20 cellular contexts compared by ENCODE assay signal in the genomic region with DNA sequence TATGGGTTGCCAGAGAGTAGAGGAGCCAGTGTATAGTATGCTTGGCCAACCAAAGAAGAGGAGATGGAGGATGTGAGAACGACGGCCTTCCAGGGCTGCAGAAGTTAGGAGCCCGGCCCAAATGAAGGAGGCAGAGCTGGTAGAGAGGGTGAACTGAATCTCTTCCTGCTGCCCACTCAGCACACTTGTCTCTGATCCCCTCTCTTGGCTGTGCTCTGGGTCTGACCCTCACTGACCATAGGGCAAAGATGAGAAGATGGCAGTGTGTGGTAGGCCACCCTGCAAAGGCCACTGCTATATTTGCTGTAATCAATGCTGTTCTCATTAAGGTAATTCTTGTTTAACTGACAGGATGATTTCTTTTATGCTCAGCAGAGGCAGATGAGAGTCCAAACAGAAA.
"Had no signal": no experiment of that assay in that cellular context is flagged by ENCODE, and none has a peak within 500 bp of the region (broad histone marks: within the 10 kb centered on the region; RNA-seq: fewer than 3 reads in every experiment).

No MANE protein-coding gene starts in this region.

- H3K27me3 ChIP-seq: SJSA1 had no signal

- H3K27ac ChIP-seq: SJSA1, SK-N-MC had no signal

- H3K36me3 ChIP-seq: SJSA1 had no signal

- DNase-seq: KBM-7, NCI-H1048, NCI-H1105, NCI-H1417, NCI-H1436 treated with DMSO at 0.1 percent for 48 hours, NCI-H1694, NCI-H187 treated with DMSO at 0.1 percent for 48 hours, NCI-H2029 treated with DMSO at 0.1 percent for 48 hours, NCI-H2171 treated with DMSO at 0.1 percent for 48 hours, NCI-H2227 treated with DMSO at 0.1 percent for 48 hours, NCI-H446, NCI-H510A, NCI-H524 treated with DMSO at 0.1 percent for 48 hours, NCI-H69, NCI-H774, Right ventricle myocardium superior, RPMI8226, SIG-M5 had no signal

- H3K4me3 ChIP-seq: SJSA1, SK-N-MC had no signal
